In the genomic region with DNA sequence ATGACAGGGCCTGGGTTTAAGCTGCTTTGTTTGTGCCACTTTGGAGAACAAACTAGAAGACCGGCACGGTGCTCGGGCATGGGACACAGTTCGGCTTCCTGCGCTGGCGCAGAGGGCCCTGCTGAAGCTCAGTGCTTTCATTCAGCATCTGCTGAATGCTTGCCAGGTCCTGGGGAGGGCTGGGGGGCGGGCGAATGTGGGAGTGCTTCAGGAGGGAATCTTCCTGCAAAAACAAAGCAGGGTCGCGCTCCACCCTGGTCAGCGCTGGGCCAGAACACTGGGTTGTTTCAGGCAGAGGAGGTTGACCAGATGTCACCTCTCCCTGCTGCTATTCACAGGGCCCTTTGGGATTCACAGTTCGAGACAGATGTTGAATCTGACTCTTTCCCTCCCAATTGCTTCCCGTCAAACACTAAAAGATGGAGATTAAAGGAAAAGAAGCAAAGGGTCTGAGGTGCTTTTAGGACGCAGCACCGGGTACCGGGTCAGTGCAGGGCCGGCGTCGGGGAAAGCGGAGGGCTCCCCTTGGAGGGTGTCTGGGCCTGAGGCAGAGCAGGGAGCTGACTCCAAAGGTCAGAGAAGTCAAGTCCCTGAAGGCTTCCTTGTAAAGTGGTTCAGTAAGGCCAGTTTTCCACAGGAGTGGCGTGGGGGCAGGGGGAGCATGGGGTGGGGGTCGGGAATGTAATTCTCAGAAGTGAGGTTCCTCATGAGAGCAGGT, we compare ENCODE assay signal across 10 cellular contexts.
"Had no signal": no experiment of that assay in that cellular context is flagged by ENCODE, and none has a peak within 500 bp of the region (broad histone marks: within the 10 kb centered on the region; RNA-seq: fewer than 3 reads in every experiment).

No MANE protein-coding gene starts in this region.

- ATAC-seq: pancreas; stimulated activated effector memory CD8-positive, alpha-beta T cell treated with anti-CD3 and anti-CD28 coated beads, Interleukin-12 subunit alpha, Interleukin-12 subunit beta, amount 100 ng/mL, for 72 hours had no signal

- H3K27me3 ChIP-seq: pancreas, upper lobe of left lung had no signal

- DNase-seq: activated B cell treated with CpG ODN at 0.5 μM for 24 hours; activated CD4-positive, alpha-beta T cell treated with anti-CD3 and anti-CD28 coated beads, Interleukin-2, amount 10 ng/mL, durations not matched to agents 7 days and 5 days; activated CD8-positive, alpha-beta memory T cell treated with anti-CD3 and anti-CD28 coated beads for 24 hours; activated naive CD4-positive, alpha-beta T cell treated with anti-CD3 and anti-CD28 coated beads, Interleukin-2, amount 10 ng/mL, durations not matched to agents 7 days and 5 days; activated T-cell treated with anti-CD3 and anti-CD28 coated beads for 4 hours; foreskin melanocyte; pancreas; small intestine had no signal

- H3K4me3 ChIP-seq: pancreas, upper lobe of left lung had no signal

- H3K9me3 ChIP-seq: pancreas, upper lobe of left lung had no signal

- H3K4me1 ChIP-seq: pancreas, upper lobe of left lung had no signal

- H3K36me3 ChIP-seq: pancreas, upper lobe of left lung had no signal

- H3K27ac ChIP-seq: pancreas, upper lobe of left lung had no signal
